ENCODE assay signal across 22 cellular contexts in genomic region chr10:5282137-5282536, GRCh38.
"Had no signal": no experiment of that assay in that cellular context is flagged by ENCODE, and none has a peak within 500 bp of the region (broad histone marks: within the 10 kb centered on the region; RNA-seq: fewer than 3 reads in every experiment).

No MANE protein-coding gene starts in this region.

- H3K4me3 ChIP-seq: right lobe of liver, suprapubic skin, transverse colon, vagina had no signal

- H3K9me3 Mint-ChIP-seq: activated B cell treated with CpG ODN at 0.5 μM for 24 hours; stimulated activated naive CD8-positive, alpha-beta T cell treated with anti-CD3 and anti-CD28 coated beads, Interleukin-15, Interleukin-2, amounts not matched to agents 100 ng/mL and 50 ng/mL, for 24 hours had no signal

- ATAC-seq: activated CD8-positive, alpha-beta memory T cell treated with anti-CD3 and anti-CD28 coated beads, Interleukin-2, amount 10 ng/mL, durations not matched to agents 7 days and 5 days; foreskin keratinocyte; right lobe of liver had no signal

- H3K4me1 ChIP-seq: foreskin keratinocyte had no signal

- H3K9me3 ChIP-seq: right lobe of liver, suprapubic skin, transverse colon, vagina had no signal

- H3K27ac ChIP-seq: brain microvascular endothelial cell, foreskin keratinocyte, suprapubic skin, transverse colon, vagina had no signal

- H3K4me3 Mint-ChIP-seq: activated B cell treated with CpG ODN at 0.5 μM for 24 hours; activated CD4-positive, alpha-beta memory T cell treated with anti-CD3 and anti-CD28 coated beads, Interleukin-2, amount 10 ng/mL, durations not matched to agents 7 days and 5 days; activated CD8-positive, alpha-beta memory T cell treated with anti-CD3 and anti-CD28 coated beads, Interleukin-2, amount 10 ng/mL, durations not matched to agents 7 days and 5 days; stimulated activated naive CD8-positive, alpha-beta T cell treated with anti-CD3 and anti-CD28 coated beads, Interleukin-15, Interleukin-2, amounts not matched to agents 100 ng/mL and 50 ng/mL, for 24 hours had no signal

- H3K27me3 ChIP-seq: brain microvascular endothelial cell, foreskin keratinocyte, right lobe of liver, suprapubic skin, transverse colon, vagina had no signal

- H3K27me3 Mint-ChIP-seq: activated CD4-positive, alpha-beta memory T cell treated with anti-CD3 and anti-CD28 coated beads, Interleukin-2, amount 10 ng/mL, durations not matched to agents 7 days and 5 days had no signal

- H3K36me3 ChIP-seq: brain microvascular endothelial cell, right lobe of liver, suprapubic skin, transverse colon, vagina had no signal

- DNase-seq: activated B cell treated with CpG ODN at 0.5 μM for 24 hours; activated CD4-positive, alpha-beta memory T cell treated with anti-CD3 and anti-CD28 coated beads, Interleukin-2, amount 10 ng/mL, durations not matched to agents 7 days and 5 days; activated CD4-positive, alpha-beta T cell treated with anti-CD3 and anti-CD28 coated beads for 48 hours; activated CD8-positive, alpha-beta memory T cell treated with anti-CD3 and anti-CD28 coated beads, Interleukin-2, amount 10 ng/mL, durations not matched to agents 7 days and 5 days; activated naive CD4-positive, alpha-beta T cell; aorta; brain microvascular endothelial cell; dermis blood vessel endothelial cell; effector memory CD4-positive, alpha-beta T cell; foreskin keratinocyte; glutamatergic neuron; hippocampal formation; islet precursor cell; midbrain; right lobe of liver; small intestine; stimulated activated CD4-positive, alpha-beta T cell treated with anti-CD3 and anti-CD28 coated beads, Interleukin-15, amount 100 ng/mL, for 24 hours; stimulated activated CD4-positive, alpha-beta T cell treated with anti-CD3 and anti-CD28 coated beads, Interleukin-2, amount 100 ng/mL, for 48 hours; transverse colon had no signal

- H3K27ac Mint-ChIP-seq: activated B cell treated with CpG ODN at 0.5 μM for 24 hours; activated CD4-positive, alpha-beta memory T cell treated with anti-CD3 and anti-CD28 coated beads, Interleukin-2, amount 10 ng/mL, durations not matched to agents 7 days and 5 days; activated CD8-positive, alpha-beta memory T cell treated with anti-CD3 and anti-CD28 coated beads, Interleukin-2, amount 10 ng/mL, durations not matched to agents 7 days and 5 days; stimulated activated naive CD8-positive, alpha-beta T cell treated with anti-CD3 and anti-CD28 coated beads, Interleukin-15, Interleukin-2, amounts not matched to agents 100 ng/mL and 50 ng/mL, for 24 hours had no signal

- H3K4me1 Mint-ChIP-seq: activated B cell treated with CpG ODN at 0.5 μM for 24 hours had no signal
